Comparison of ENCODE assay signal across 1 cellular context in genomic region chr1:226979115-226979516, GRCh38.
TF ChIP-seq lines count a peak whose summit lies in the region.

No MANE protein-coding gene starts in this region.

TF ChIP-seq in K562, 482 proteins besides CTCF, POLR2A, EP300 and RAD21:
- TF ChIP-seq, protein P1, sequence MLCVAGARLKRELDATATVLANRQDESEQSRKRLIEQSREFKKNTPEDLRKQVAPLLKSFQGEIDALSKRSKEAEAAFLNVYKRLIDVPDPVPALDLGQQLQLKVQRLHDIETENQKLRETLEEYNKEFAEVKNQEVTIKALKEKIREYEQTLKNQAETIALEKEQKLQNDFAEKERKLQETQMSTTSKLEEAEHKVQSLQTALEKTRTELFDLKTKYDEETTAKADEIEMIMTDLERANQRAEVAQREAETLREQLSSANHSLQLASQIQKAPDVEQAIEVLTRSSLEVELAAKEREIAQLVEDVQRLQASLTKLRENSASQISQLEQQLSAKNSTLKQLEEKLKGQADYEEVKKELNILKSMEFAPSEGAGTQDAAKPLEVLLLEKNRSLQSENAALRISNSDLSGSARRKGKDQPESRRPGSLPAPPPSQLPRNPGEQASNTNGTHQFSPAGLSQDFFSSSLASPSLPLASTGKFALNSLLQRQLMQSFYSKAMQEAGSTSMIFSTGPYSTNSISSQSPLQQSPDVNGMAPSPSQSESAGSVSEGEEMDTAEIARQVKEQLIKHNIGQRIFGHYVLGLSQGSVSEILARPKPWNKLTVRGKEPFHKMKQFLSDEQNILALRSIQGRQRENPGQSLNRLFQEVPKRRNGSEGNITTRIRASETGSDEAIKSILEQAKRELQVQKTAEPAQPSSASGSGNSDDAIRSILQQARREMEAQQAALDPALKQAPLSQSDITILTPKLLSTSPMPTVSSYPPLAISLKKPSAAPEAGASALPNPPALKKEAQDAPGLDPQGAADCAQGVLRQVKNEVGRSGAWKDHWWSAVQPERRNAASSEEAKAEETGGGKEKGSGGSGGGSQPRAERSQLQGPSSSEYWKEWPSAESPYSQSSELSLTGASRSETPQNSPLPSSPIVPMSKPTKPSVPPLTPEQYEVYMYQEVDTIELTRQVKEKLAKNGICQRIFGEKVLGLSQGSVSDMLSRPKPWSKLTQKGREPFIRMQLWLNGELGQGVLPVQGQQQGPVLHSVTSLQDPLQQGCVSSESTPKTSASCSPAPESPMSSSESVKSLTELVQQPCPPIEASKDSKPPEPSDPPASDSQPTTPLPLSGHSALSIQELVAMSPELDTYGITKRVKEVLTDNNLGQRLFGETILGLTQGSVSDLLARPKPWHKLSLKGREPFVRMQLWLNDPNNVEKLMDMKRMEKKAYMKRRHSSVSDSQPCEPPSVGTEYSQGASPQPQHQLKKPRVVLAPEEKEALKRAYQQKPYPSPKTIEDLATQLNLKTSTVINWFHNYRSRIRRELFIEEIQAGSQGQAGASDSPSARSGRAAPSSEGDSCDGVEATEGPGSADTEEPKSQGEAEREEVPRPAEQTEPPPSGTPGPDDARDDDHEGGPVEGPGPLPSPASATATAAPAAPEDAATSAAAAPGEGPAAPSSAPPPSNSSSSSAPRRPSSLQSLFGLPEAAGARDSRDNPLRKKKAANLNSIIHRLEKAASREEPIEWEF (CRISPR knock-in tag; IDR thresholded peaks at IDR 0.05): no peak
- no peak for TF ChIP-seq ZNF668 (CRISPR knock-in tag; IDR thresholded peaks at IDR 0.05)
- peak; percentile 3; the same call in 1 of the 2 replicates for TF ChIP-seq POLR2G (IDR thresholded peaks at IDR 0.05; ENCODE audit: low read depth, low read length)
- no peak for TF ChIP-seq HMBOX1 (IDR thresholded peaks at IDR 0.05)
TF ChIP-seq in K562: peak in this region for 1.
